ENCODE assay signal across 9 cellular contexts in genomic region chr3:149369991-149370866, GRCh38. TPM values are rescaled to one million over a fixed set of nuclear protein-coding genes. Genes with fewer than 3 reads are reported as not detected.
DNase-seq lines count a peak whose midpoint lies in the region; TF ChIP-seq lines count a peak whose summit lies in the region.
"Had no signal": no experiment of that assay in that cellular context is flagged by ENCODE, and none has a peak within 500 bp of the region (broad histone marks: within the 10 kb centered on the region; RNA-seq: fewer than 3 reads in every experiment).

No MANE protein-coding gene starts in this region.

- H3K9me2 ChIP-seq in Loucy (replicated peaks; ENCODE audit: low read depth, low read length), result no peaks in the 10 kb centered on the region

- H3K9ac ChIP-seq in Loucy (ENCODE audit: low read depth, low read length, poor library complexity, severe bottlenecking), result no peak overlapping the region

- H3K36me3 ChIP-seq in Loucy (ENCODE audit: insufficient read depth, low read length) (no peaks in the 10 kb centered on the region), muscle layer of duodenum (ENCODE audit: control insufficient read depth in 1 of 2, insufficient read depth in 2 of 2, low read length in 2 of 2) (no peaks in the 10 kb centered on the region)

- H3K9me3 ChIP-seq in Loucy (ENCODE audit: insufficient read depth, low read depth, low read length) (no peaks in the 10 kb centered on the region), muscle layer of duodenum (ENCODE audit: control insufficient read depth in 1 of 2, low read length in 2 of 2) (no peaks in the 10 kb centered on the region)

- no peaks in the 10 kb centered on the region for H3F3A ChIP-seq in Loucy (ENCODE audit: low read depth)

- H3K4me1 ChIP-seq in Loucy (ENCODE audit: insufficient read depth, low read length, poor library complexity, severe bottlenecking), result no peaks in the 10 kb centered on the region
- peaks cover 8 to 20% of the 10 kb centered on the region in 2 donors for H3K4me1 ChIP-seq in muscle layer of duodenum (ENCODE audit: control insufficient read depth in 1 of 2, insufficient read depth in 2 of 2, low read length in 2 of 2)

- H2AFZ ChIP-seq in Loucy (ENCODE audit: low read length), result peak overlapping the region; percentile 47

- peak overlapping the region; percentile 93 for H3K27ac ChIP-seq in 22Rv1
- peak overlapping the region; percentile 91 for H3K27ac ChIP-seq in epithelial cell of prostate
- H3K27ac ChIP-seq in muscle layer of duodenum (ENCODE audit: low read length), result peak overlapping the region; percentile 25

- in situ Hi-C loops in GM13976 (cut with MboI; ENCODE audit: low sequenced_read_pairs, unreplicated experiment), result no loop called here

- DNase-seq in epithelial cell of prostate (ENCODE audit: low read depth, low spot score) (no peak), GM13976 (ENCODE audit: low spot score) (no peak), NCI-H1417 treated with DMSO at 0.1 percent for 48 hours (lab: John Stamatoyannopoulos, UW) (no peak), mesenteric fat pad (ENCODE audit: low spot score) (no peak)
- no peak for DNase-seq in stimulated activated CD4-positive, alpha-beta T cell treated with anti-CD3 and anti-CD28 coated beads, Interleukin-4, amount 100 ng/mL, for 24 hours
- DNase-seq: stimulated activated naive CD4-positive, alpha-beta T cell treated with Interleukin-2 at 50 U/mL for 16 hours had no signal

- H3K4me3 ChIP-seq in Loucy (ENCODE audit: low read length, poor library complexity, severe bottlenecking), result no peak overlapping the region
- H3K4me3 ChIP-seq in muscle layer of duodenum (ENCODE audit: low read depth in 1 of 2, low read length in 2 of 2), result no peak overlapping the region

- no peak overlapping the region for H3K4me2 ChIP-seq in Loucy (ENCODE audit: low read depth, low read length, poor library complexity, severe bottlenecking)

- H3K79me2 ChIP-seq in Loucy (ENCODE audit: insufficient read depth, low read length), result no peaks in the 10 kb centered on the region

- no peak for TF ChIP-seq CTCF in 22Rv1 (IDR thresholded peaks at IDR 0.05)
- TF ChIP-seq CTCF in Loucy (conservative IDR thresholded peaks at IDR 0.05; ENCODE audit: low read length), result no peak
- TF ChIP-seq CTCF in GM13976 (IDR thresholded peaks at IDR 0.05; ENCODE audit: borderline replicate concordance, control extremely low read depth, extremely low read depth, insufficient read depth, missing control alignments), result no peak

- H4K20me1 ChIP-seq in Loucy (ENCODE audit: insufficient read depth, low read length, poor library complexity, severe bottlenecking), result no peaks in the 10 kb centered on the region

- H3K27me3 ChIP-seq in Loucy (ENCODE audit: insufficient read depth, low read length, poor library complexity, severe bottlenecking) (no peaks in the 10 kb centered on the region), muscle layer of duodenum (ENCODE audit: low read depth, low read length) (no peaks in the 10 kb centered on the region)

RNA-seq across cellular contexts. Expression of gene TM4SF1, which starts 7.2 kb away (rescaled TPM):
- total RNA-seq in mesenteric fat pad, result 87.8 TPM

RNA-seq across cellular contexts. Expression of gene TM4SF18, which starts 36.8 kb away (rescaled TPM):
- 12.3 TPM for total RNA-seq in mesenteric fat pad

Comparison
In these comparisons a context has a peak if more than half of its experiments do, and no peak if none do; other contexts are left out.
1. H3K27ac ChIP-seq: peak in every context shown above with its lines; median percentile 93 in 22Rv1; 91 in epithelial cell of prostate; 25 in muscle layer of duodenum.